ENCODE assay signal across 24 cellular contexts in the genomic region with DNA sequence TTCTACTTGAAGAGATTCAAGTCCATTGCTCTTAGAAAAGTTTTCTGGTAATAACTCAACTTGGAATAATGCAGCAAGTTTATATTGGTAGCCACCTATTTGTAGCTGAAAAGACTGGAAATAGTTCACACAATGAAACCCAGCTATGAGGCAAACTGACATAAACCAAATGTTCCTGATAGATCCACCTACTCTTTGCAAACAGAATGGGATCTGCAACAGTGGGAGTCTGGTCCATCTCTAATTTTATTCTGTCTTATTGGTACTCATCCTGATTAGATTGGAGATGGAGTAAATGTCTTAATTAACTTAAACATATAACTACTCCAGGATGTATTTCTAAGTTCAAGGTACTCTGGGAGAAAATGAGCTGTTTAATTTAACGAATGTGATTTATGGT.
"Had no signal": no experiment of that assay in that cellular context is flagged by ENCODE, and none has a peak within 500 bp of the region (broad histone marks: within the 10 kb centered on the region; RNA-seq: fewer than 3 reads in every experiment).

No MANE protein-coding gene starts in this region.

- H3K4me3 ChIP-seq: colonic mucosa, coronary artery, dorsolateral prefrontal cortex, esophagus muscularis mucosa, esophagus squamous epithelium, gastrocnemius medialis, gastroesophageal sphincter, heart left ventricle, heart right ventricle had no signal

- H3K36me3 ChIP-seq: colonic mucosa, esophagus muscularis mucosa, esophagus squamous epithelium, gastrocnemius medialis, gastroesophageal sphincter, heart left ventricle, heart right ventricle had no signal

- H3K27me3 ChIP-seq: colonic mucosa, dorsolateral prefrontal cortex, esophagus muscularis mucosa, esophagus squamous epithelium, foreskin keratinocyte, gastrocnemius medialis, gastroesophageal sphincter, heart left ventricle, heart right ventricle had no signal

- H3K27ac ChIP-seq: colonic mucosa, coronary artery, dorsolateral prefrontal cortex, epithelial cell of prostate, esophagus muscularis mucosa, esophagus squamous epithelium, foreskin keratinocyte, gastrocnemius medialis, gastroesophageal sphincter, heart left ventricle, heart right ventricle had no signal

- H3K27me3 Mint-ChIP-seq: dendritic cell treated with granulocyte-macrophage colony-stimulating factor and Interleukin-4, amounts not matched to agents 40 ng/mL and 50 ng/mL, for 4 days; effector memory CD8-positive, alpha-beta T cell had no signal

- H3K27ac Mint-ChIP-seq: dendritic cell treated with granulocyte-macrophage colony-stimulating factor and Interleukin-4, amounts not matched to agents 40 ng/mL and 50 ng/mL, for 4 days; effector memory CD8-positive, alpha-beta T cell; endodermal cell had no signal

- H3K4me3 Mint-ChIP-seq: dendritic cell treated with granulocyte-macrophage colony-stimulating factor and Interleukin-4, amounts not matched to agents 40 ng/mL and 50 ng/mL, for 4 days; effector memory CD8-positive, alpha-beta T cell; endodermal cell had no signal

- H3K4me1 ChIP-seq: colonic mucosa, esophagus muscularis mucosa, esophagus squamous epithelium, foreskin keratinocyte, gastrocnemius medialis, gastroesophageal sphincter, heart left ventricle, heart right ventricle had no signal

- DNase-seq: colonic mucosa; cortex of kidney; dermis blood vessel endothelial cell; dorsolateral prefrontal cortex; effector CD4-positive, alpha-beta T cell; effector CD8-positive, alpha-beta T cell; effector memory CD4-positive, alpha-beta T cell; effector memory CD8-positive, alpha-beta T cell; endodermal cell; erythroblast; esophagus squamous epithelium; foreskin fibroblast; foreskin keratinocyte; foreskin melanocyte; gastrocnemius medialis; glutamatergic neuron; head of caudate nucleus; heart left ventricle; heart right ventricle had no signal

- H3K9me3 Mint-ChIP-seq: endodermal cell had no signal

- H3K9me3 ChIP-seq: colonic mucosa, esophagus muscularis mucosa, esophagus squamous epithelium, gastrocnemius medialis, gastroesophageal sphincter, heart left ventricle, heart right ventricle had no signal
